ENCODE assay signal across 8 cellular contexts in genomic region chr1:234531181-234532132, GRCh38. TPM values are rescaled to one million over a fixed set of nuclear protein-coding genes. Genes with fewer than 3 reads are reported as not detected.
DNase-seq lines count a peak whose midpoint lies in the region; ATAC-seq and TF ChIP-seq lines count a peak whose summit lies in the region.

No MANE protein-coding gene starts in this region.

- H3K4me1 ChIP-seq in esophagus squamous epithelium: peaks cover 66 to 89% (median 73%) of the 10 kb centered on the region in 3 donors
- peaks cover 76% of the 10 kb centered on the region for H3K4me1 ChIP-seq in vagina

- H3K27ac Mint-ChIP-seq in nephron: peak overlapping the region; percentile 95 to 100 (median 99)

- TF ChIP-seq CTCF in esophagus squamous epithelium (IDR thresholded peaks at IDR 0.05) (no peak), nephron (IDR thresholded peaks at IDR 0.05; ENCODE audit: unreplicated experiment in 3 of 3) (no peak), vagina (IDR thresholded peaks at IDR 0.05) (no peak)

- H3K36me3 Mint-ChIP-seq in nephron (ENCODE audit: low read depth): no peaks in the 10 kb centered on the region

- H3K27me3 ChIP-seq in esophagus squamous epithelium (no peaks in the 10 kb centered on the region), vagina (no peaks in the 10 kb centered on the region)

- WGBS in esophagus squamous epithelium, 2 donors: 26 to 31% methylated on average over 19 to 20 of the region's 31 CpGs

- H3K9me3 Mint-ChIP-seq in nephron: no peaks in the 10 kb centered on the region

- DNase-seq in activated effector memory CD4-positive, alpha-beta T cell treated with anti-CD3 and anti-CD28 coated beads, Interleukin-2, amount 50 U/mL, for 16 hours: peak; percentile 25
- DNase-seq in activated effector memory CD4-positive, alpha-beta T cell treated with Interleukin-2 at 50 U/mL for 16 hours: no peak
- DNase-seq in esophagus squamous epithelium (lab: John Stamatoyannopoulos, UW) (no peak), vagina (ENCODE audit: extremely low spot score in 2 of 2) (no peak), occipital lobe (lab: John Stamatoyannopoulos, UW) (no peak), T-helper 1 cell (no peak)

- H3K4me3 Mint-ChIP-seq in nephron: peak overlapping the region; percentile 4 to 75 (median 53)

- TF ChIP-seq POLR2A in esophagus squamous epithelium (IDR thresholded peaks at IDR 0.05) (peak in 1 of 4 donors; percentile 36), vagina (IDR thresholded peaks at IDR 0.05) (peak in 1 of 2 donors; percentile 18)

- H3K27ac ChIP-seq in esophagus squamous epithelium (peak overlapping the region; percentile 87 to 99 (median 97)), vagina (peak overlapping the region; percentile 98)

- no peaks in the 10 kb centered on the region for H3K27me3 Mint-ChIP-seq in nephron (ENCODE audit: low read depth)

- peaks cover 97% of the 10 kb centered on the region for H3K4me1 Mint-ChIP-seq in nephron

- no peaks in the 10 kb centered on the region for H3K9me3 ChIP-seq in esophagus squamous epithelium
- no peaks in the 10 kb centered on the region for H3K9me3 ChIP-seq in vagina

- H3K36me3 ChIP-seq in esophagus squamous epithelium (no peaks in the 10 kb centered on the region), vagina (no peaks in the 10 kb centered on the region)

- no peak for ATAC-seq in GM21825 (IDR thresholded peaks at IDR 0.05; ENCODE audit: unreplicated experiment)

- peak overlapping the region in 3 of 4 donors; percentile 18 to 51 (median 33) for H3K4me3 ChIP-seq in esophagus squamous epithelium
- peak overlapping the region; percentile 24 to 29 for H3K4me3 ChIP-seq in vagina

- intact Hi-C loops in esophagus squamous epithelium (cut with DNase I) (loop anchor here (5.0 kb wide), 1 partner anchor 191 kb away; no protein-coding TSS in a partner anchor), vagina (cut with DNase I) (loop anchor here (2.0 to 10.0 kb wide), 4 partner anchors 34 to 453 kb away; partner anchors contain the start of gene IRF2BP2)

RNA-seq across cellular contexts. Expression of gene TARBP1, which starts 52.5 kb away (rescaled TPM):
- total RNA-seq in esophagus squamous epithelium (10 to 100 TPM; 13.2 to 39.2 (median 27.6) TPM), vagina (20.9 TPM), occipital lobe (90.6 TPM)
